ENCODE assay signal across 18 cellular contexts in genomic region chr3:45125550-45126026, GRCh38. TPM values are rescaled to one million over a fixed set of nuclear protein-coding genes. Genes with fewer than 3 reads are reported as not detected.
DNase-seq lines count a peak whose midpoint lies in the region; ATAC-seq and TF ChIP-seq lines count a peak whose summit lies in the region.
"Had no signal": no experiment of that assay in that cellular context is flagged by ENCODE, and none has a peak within 500 bp of the region (broad histone marks: within the 10 kb centered on the region; RNA-seq: fewer than 3 reads in every experiment).

No MANE protein-coding gene starts in this region.

- TF ChIP-seq POLR2A in uterus (IDR thresholded peaks at IDR 0.05): no peak
- no peak for TF ChIP-seq POLR2A in suprapubic skin (IDR thresholded peaks at IDR 0.05)

- H3K9me3 ChIP-seq in right atrium auricular region: no peaks in the 10 kb centered on the region
- no peaks in the 10 kb centered on the region for H3K9me3 ChIP-seq in mucosa of descending colon
- H3K9me3 ChIP-seq in uterus: no peaks in the 10 kb centered on the region
- H3K9me3 ChIP-seq in suprapubic skin: no peaks in the 10 kb centered on the region
- H3K9me3 ChIP-seq: HAP-1 had no signal

- intact Hi-C loops in Right ventricle myocardium inferior (cut with DNase I) (loop anchor here (5.0 kb wide), 1 partner anchor 42 kb away; no protein-coding TSS in a partner anchor), mucosa of descending colon (cut with DNase I, micrococcal nuclease) (no loop called here), uterus (cut with DNase I; ENCODE audit: low total_unique reads) (no loop called here)
- intact Hi-C loops in activated T-helper 1 cell treated with anti-CD3 and anti-CD28 coated beads, Interleukin-12 subunit alpha, Interleukin-12 subunit beta, Interleukin-2, Interleukin-4 antibody, amounts not matched to agents 30 ng/mL and 10 ng/mL and 1 ng/mL, durations not matched to agents 14 hours and 24 hours and 36 hours (cut with micrococcal nuclease): no loop called here

- no peak overlapping the region for H3K27ac ChIP-seq in right atrium auricular region
- H3K27ac ChIP-seq in uterus: peak overlapping the region; percentile 50 to 87
- H3K27ac ChIP-seq in suprapubic skin: no peak overlapping the region
- H3K27ac ChIP-seq: cardiac muscle cell had no signal

- H3K36me3 ChIP-seq in right atrium auricular region: no peaks in the 10 kb centered on the region
- H3K36me3 ChIP-seq in mucosa of descending colon (ENCODE audit: low read depth): no peaks in the 10 kb centered on the region
- no peaks in the 10 kb centered on the region for H3K36me3 ChIP-seq in uterus
- H3K36me3 ChIP-seq in suprapubic skin: no peaks in the 10 kb centered on the region
- H3K36me3 ChIP-seq: cardiac muscle cell, HAP-1 had no signal

- ATAC-seq in Right ventricle myocardium inferior (peak; percentile 68), mucosa of descending colon (peak; percentile 75)
- ATAC-seq: activated naive CD4-positive, alpha-beta T cell treated with anti-CD3 and anti-CD28 coated beads, Interleukin-2, amount 50 U/mL, for 72 hours; T-helper 17 cell had no signal

- H3K36me3 Mint-ChIP-seq in activated T-helper 1 cell treated with anti-CD3 and anti-CD28 coated beads, Interleukin-12 subunit alpha, Interleukin-12 subunit beta, Interleukin-2, Interleukin-4 antibody, amounts not matched to agents 30 ng/mL and 10 ng/mL and 1 ng/mL, durations not matched to agents 14 hours and 24 hours and 36 hours (ENCODE audit: low read depth): no peaks in the 10 kb centered on the region
- H3K36me3 Mint-ChIP-seq: activated naive CD4-positive, alpha-beta T cell treated with anti-CD3 and anti-CD28 coated beads, Interleukin-2, amount 50 U/mL, for 72 hours; immature natural killer cell had no signal

- no peak overlapping the region for H3K4me3 ChIP-seq in right atrium auricular region
- no peak overlapping the region for H3K4me3 ChIP-seq in epithelial cell of esophagus (ENCODE audit: low read length)
- no peak overlapping the region for H3K4me3 ChIP-seq in mucosa of descending colon
- no peak overlapping the region for H3K4me3 ChIP-seq in uterus
- H3K4me3 ChIP-seq in suprapubic skin: no peak overlapping the region
- H3K4me3 ChIP-seq: cardiac muscle cell, HAP-1 had no signal

- H3K9me3 Mint-ChIP-seq in activated T-helper 1 cell treated with anti-CD3 and anti-CD28 coated beads, Interleukin-12 subunit alpha, Interleukin-12 subunit beta, Interleukin-2, Interleukin-4 antibody, amounts not matched to agents 30 ng/mL and 10 ng/mL and 1 ng/mL, durations not matched to agents 14 hours and 24 hours and 36 hours: no peaks in the 10 kb centered on the region
- H3K9me3 Mint-ChIP-seq: activated naive CD4-positive, alpha-beta T cell treated with anti-CD3 and anti-CD28 coated beads, Interleukin-2, amount 50 U/mL, for 72 hours had no signal

- peaks cover 41% of the 10 kb centered on the region for H3K27me3 Mint-ChIP-seq in activated T-helper 1 cell treated with anti-CD3 and anti-CD28 coated beads, Interleukin-12 subunit alpha, Interleukin-12 subunit beta, Interleukin-2, Interleukin-4 antibody, amounts not matched to agents 30 ng/mL and 10 ng/mL and 1 ng/mL, durations not matched to agents 14 hours and 24 hours and 36 hours (ENCODE audit: insufficient read depth)

- 62% methylated on average over 2 of the region's 2 CpGs for WGBS in suprapubic skin

- H3K27ac Mint-ChIP-seq in activated T-helper 1 cell treated with anti-CD3 and anti-CD28 coated beads, Interleukin-12 subunit alpha, Interleukin-12 subunit beta, Interleukin-2, Interleukin-4 antibody, amounts not matched to agents 30 ng/mL and 10 ng/mL and 1 ng/mL, durations not matched to agents 14 hours and 24 hours and 36 hours: no peak overlapping the region
- H3K27ac Mint-ChIP-seq: activated naive CD4-positive, alpha-beta T cell treated with anti-CD3 and anti-CD28 coated beads, Interleukin-2, amount 50 U/mL, for 72 hours; immature natural killer cell; T-helper 17 cell had no signal

- H3K27me3 ChIP-seq in right atrium auricular region (no peaks in the 10 kb centered on the region), uterus (no peaks in the 10 kb centered on the region), suprapubic skin (no peaks in the 10 kb centered on the region)
- H3K27me3 ChIP-seq: cardiac muscle cell had no signal

- peaks cover 16% of the 10 kb centered on the region for H3K4me1 Mint-ChIP-seq in activated T-helper 1 cell treated with anti-CD3 and anti-CD28 coated beads, Interleukin-12 subunit alpha, Interleukin-12 subunit beta, Interleukin-2, Interleukin-4 antibody, amounts not matched to agents 30 ng/mL and 10 ng/mL and 1 ng/mL, durations not matched to agents 14 hours and 24 hours and 36 hours (ENCODE audit: low read depth)
- H3K4me1 Mint-ChIP-seq: immature natural killer cell, T-helper 17 cell had no signal

- H3K4me1 ChIP-seq in right atrium auricular region: peaks cover 0 to 7% of the 10 kb centered on the region in 2 donors
- peaks cover 37% of the 10 kb centered on the region for H3K4me1 ChIP-seq in mucosa of descending colon (ENCODE audit: low read depth)
- H3K4me1 ChIP-seq in uterus: peaks cover 5 to 16% of the 10 kb centered on the region in 2 donors
- H3K4me1 ChIP-seq in suprapubic skin: peaks cover 40% of the 10 kb centered on the region
- H3K4me1 ChIP-seq: HAP-1 had no signal

- DNase-seq in Right ventricle myocardium inferior (ENCODE audit: missing footprints) (no peak), right atrium auricular region (ENCODE audit: low spot score) (no peak), epithelial cell of esophagus (ENCODE audit: low read depth) (peak; percentile 65), mucosa of descending colon (peak in 1 of 3 donors; percentile 64), uterus (no peak), suprapubic skin (ENCODE audit: low spot score in 2 of 2) (no peak), dedifferentiated amniotic fluid mesenchymal stem cell (ENCODE audit: extremely low spot score) (no peak)
- no peak for DNase-seq in activated T-helper 1 cell treated with anti-CD3 and anti-CD28 coated beads, Interleukin-12 subunit alpha, Interleukin-12 subunit beta, Interleukin-2, Interleukin-4 antibody, amounts not matched to agents 30 ng/mL and 10 ng/mL and 1 ng/mL, durations not matched to agents 14 hours and 24 hours and 36 hours (ENCODE audit: low spot score)
- DNase-seq: activated CD8-positive, alpha-beta memory T cell treated with anti-CD3 and anti-CD28 coated beads, Interleukin-2, amount 50 U/mL, for 48 hours; GF-D8; immature natural killer cell; midbrain; occipital lobe; SHP77 treated with DMSO at 0.1 percent for 48 hours; T-helper 17 cell had no signal

- TF ChIP-seq EP300 in suprapubic skin (IDR thresholded peaks at IDR 0.05): no peak

- TF ChIP-seq CTCF in right atrium auricular region (IDR thresholded peaks at IDR 0.05) (no peak), epithelial cell of esophagus (IDR thresholded peaks at IDR 0.05; ENCODE audit: insufficient read depth, low read depth, low read length, missing control alignments) (peak; percentile 13), mucosa of descending colon (IDR thresholded peaks at IDR 0.05) (no peak), uterus (IDR thresholded peaks at IDR 0.05) (no peak), suprapubic skin (IDR thresholded peaks at IDR 0.05) (no peak)

- no peak overlapping the region for H3K4me3 Mint-ChIP-seq in activated T-helper 1 cell treated with anti-CD3 and anti-CD28 coated beads, Interleukin-12 subunit alpha, Interleukin-12 subunit beta, Interleukin-2, Interleukin-4 antibody, amounts not matched to agents 30 ng/mL and 10 ng/mL and 1 ng/mL, durations not matched to agents 14 hours and 24 hours and 36 hours
- H3K4me3 Mint-ChIP-seq: immature natural killer cell, T-helper 17 cell had no signal

RNA-seq across cellular contexts. Expression of gene CDCP1, which starts 20.6 kb away (rescaled TPM):
- total RNA-seq in Right ventricle myocardium inferior (0.32 TPM), right atrium auricular region (1 to 10 TPM in 1 of 2 donors, under 1 TPM in 1; 0.48 to 2.8 TPM), mucosa of descending colon (100 to 1,000 TPM in 1 of 3 donors, 10 to 100 TPM in 2; 57.6 to 111 (median 87.5) TPM), uterus (10 to 100 TPM in 1 of 4 donors, 1 to 10 TPM in 3; 1.8 to 14.2 (median 4.0) TPM), suprapubic skin (10 to 100 TPM; 77.4 to 85.6 (median 80.3) TPM)
- 0.98 and 1.2 TPM in 2 replicates for total RNA-seq in activated T-helper 1 cell treated with anti-CD3 and anti-CD28 coated beads, Interleukin-12 subunit alpha, Interleukin-12 subunit beta, Interleukin-2, Interleukin-4 antibody, amounts not matched to agents 30 ng/mL and 10 ng/mL and 1 ng/mL, durations not matched to agents 14 hours and 24 hours and 36 hours

Comparison
In these comparisons a context has a peak if more than half of its experiments do, and no peak if none do; other contexts are left out.
1. H3K27ac ChIP-seq: peak in uterus (2 of 2); none in right atrium auricular region (0 of 2) and suprapubic skin (single experiment).